In genomic region chr10:125000366-125001312, GRCh38 we compare ENCODE assay signal across 11 cellular contexts. TPM values are rescaled to one million over a fixed set of nuclear protein-coding genes. Genes with fewer than 3 reads are reported as not detected.
DNase-seq lines count a peak whose midpoint lies in the region; TF ChIP-seq lines count a peak whose summit lies in the region.
"Had no signal": no experiment of that assay in that cellular context is flagged by ENCODE, and none has a peak within 500 bp of the region (broad histone marks: within the 10 kb centered on the region; RNA-seq: fewer than 3 reads in every experiment).

No MANE protein-coding gene starts in this region.

- no peak overlapping the region for H3K4me3 ChIP-seq in AG04450 (ENCODE audit: low read depth, low read length)
- no peak overlapping the region for H3K4me3 ChIP-seq in muscle layer of duodenum (ENCODE audit: low read depth in 1 of 2, low read length in 2 of 2)

- H3K9me3 ChIP-seq in AG04450 (ENCODE audit: control insufficient read depth, insufficient read depth, low read length) (no peaks in the 10 kb centered on the region; the same call in 1 of the 2 replicates), muscle layer of duodenum (ENCODE audit: control insufficient read depth in 1 of 2, low read length in 2 of 2) (no peaks in the 10 kb centered on the region)

- CTCF ChIA-PET in AG04450 (lab: Charles Lee) = interaction anchor here (0.6 to 3.4 kb wide), 6 partner anchors 8 to 342 kb away, joined by 3 to 16 read pairs (median 3); no protein-coding TSS in a partner anchor

- no peak for DNase-seq in AG04450 (ENCODE audit: low read depth, low spot score)
- DNase-seq in epithelial cell of prostate (ENCODE audit: low read depth, low spot score) = no peak
- DNase-seq in NCI-H524 (lab: John Stamatoyannopoulos, UW) = no peak
- DNase-seq in stimulated activated naive CD4-positive, alpha-beta T cell treated with Interleukin-2 at 50 U/mL for 16 hours (lab: John Stamatoyannopoulos, UW) = no peak
- no peak for DNase-seq in glomerular visceral epithelial cell (ENCODE audit: extremely low spot score)
- DNase-seq in dedifferentiated amniotic fluid mesenchymal stem cell (ENCODE audit: extremely low spot score) = no peak
- DNase-seq: activated CD4-positive, CD25-positive, alpha-beta regulatory T cell; Calu3; NCI-H1092 treated with DMSO at 0.1 percent for 48 hours had no signal

- H3K4me1 ChIP-seq in muscle layer of duodenum (ENCODE audit: control insufficient read depth in 1 of 2, insufficient read depth in 2 of 2, low read length in 2 of 2) = peaks cover 6 to 42% of the 10 kb centered on the region in 2 donors

- H3K27ac ChIP-seq in AG04450 (ENCODE audit: low read depth, low read length) = peak overlapping the region; percentile 77
- H3K27ac ChIP-seq in epithelial cell of prostate = peak overlapping the region; percentile 61
- peak overlapping the region; percentile 60 for H3K27ac ChIP-seq in muscle layer of duodenum (ENCODE audit: low read length)

- no peaks in the 10 kb centered on the region for H3K27me3 ChIP-seq in AG04450 (ENCODE audit: control insufficient read depth, insufficient read depth, low read length)
- no peaks in the 10 kb centered on the region for H3K27me3 ChIP-seq in muscle layer of duodenum (ENCODE audit: low read depth, low read length)

- POLR2A ChIA-PET in AG04450 (lab: Yijun Ruan, JAX) = interaction anchor here (1.0 to 1.7 kb wide), 3 partner anchors 9 to 35 kb away, joined by 3 to 7 read pairs (median 4); no protein-coding TSS in a partner anchor

- TF ChIP-seq CTCF in AG04450 (IDR thresholded peaks at IDR 0.05; ENCODE audit: low read depth, low read length) = peak; percentile 20; the same call in 1 of the 2 replicates
- TF ChIP-seq CTCF in LNCAP (IDR thresholded peaks at IDR 0.05) = 0 out of 2 replicates have a peak, but pooled peaks have one; percentile 16

- peaks cover 33 to 55% of the 10 kb centered on the region in 2 donors for H3K36me3 ChIP-seq in muscle layer of duodenum (ENCODE audit: control insufficient read depth in 1 of 2, insufficient read depth in 2 of 2, low read length in 2 of 2)

RNA-seq across cellular contexts. Expression of gene ZRANB1, which starts 58.7 kb away (rescaled TPM):
- 29.9 and 36.9 TPM in 2 replicates for polyA plus RNA-seq in AG04450 (2011; rRNA removed)
- 31.0 and 39.2 TPM in 2 replicates for polyA minus RNA-seq in AG04450 (2011; rRNA and poly(A)+ RNA removed)
